ENCODE assay signal across 1 cellular context in the genomic region with DNA sequence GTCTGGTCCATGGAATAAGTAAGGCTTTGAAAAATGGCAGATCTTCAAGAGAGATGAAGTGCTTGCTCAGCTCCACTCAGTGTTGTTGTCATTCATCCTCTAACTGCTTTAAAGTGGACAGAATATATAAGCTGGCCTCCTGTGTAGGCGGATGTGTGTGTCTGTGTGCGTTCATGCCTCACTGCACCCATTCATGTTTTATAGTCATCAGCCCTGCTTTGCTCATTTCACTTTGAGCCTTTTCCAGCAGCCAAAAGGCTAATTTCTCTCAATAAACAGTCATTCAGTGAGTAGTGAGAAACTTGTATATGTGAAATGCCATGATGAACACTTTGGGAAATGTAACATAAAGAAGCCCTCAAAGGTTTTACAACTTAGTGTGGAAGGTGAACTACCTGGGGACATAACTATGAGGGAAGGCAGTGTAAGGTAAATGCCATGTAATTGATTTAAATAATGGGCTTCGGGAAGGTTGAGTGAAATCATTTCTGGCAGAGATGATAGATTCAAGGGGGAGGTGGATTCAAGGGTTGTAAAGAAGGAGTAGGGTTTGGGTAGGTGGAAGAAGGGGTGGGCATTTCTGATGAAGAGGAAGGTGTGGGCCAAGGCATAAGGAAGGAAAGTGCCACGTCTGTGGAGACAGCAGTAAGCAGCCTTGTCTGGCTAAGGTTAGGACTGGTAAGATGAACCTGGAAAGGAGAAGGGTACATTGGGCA.
TF ChIP-seq lines count a peak whose summit lies in the region.

No MANE protein-coding gene starts in this region.

TF ChIP-seq in GM12878, 131 proteins besides CTCF, POLR2A, EP300 and RAD21 (continued from another document):
- TF ChIP-seq, protein P1, sequence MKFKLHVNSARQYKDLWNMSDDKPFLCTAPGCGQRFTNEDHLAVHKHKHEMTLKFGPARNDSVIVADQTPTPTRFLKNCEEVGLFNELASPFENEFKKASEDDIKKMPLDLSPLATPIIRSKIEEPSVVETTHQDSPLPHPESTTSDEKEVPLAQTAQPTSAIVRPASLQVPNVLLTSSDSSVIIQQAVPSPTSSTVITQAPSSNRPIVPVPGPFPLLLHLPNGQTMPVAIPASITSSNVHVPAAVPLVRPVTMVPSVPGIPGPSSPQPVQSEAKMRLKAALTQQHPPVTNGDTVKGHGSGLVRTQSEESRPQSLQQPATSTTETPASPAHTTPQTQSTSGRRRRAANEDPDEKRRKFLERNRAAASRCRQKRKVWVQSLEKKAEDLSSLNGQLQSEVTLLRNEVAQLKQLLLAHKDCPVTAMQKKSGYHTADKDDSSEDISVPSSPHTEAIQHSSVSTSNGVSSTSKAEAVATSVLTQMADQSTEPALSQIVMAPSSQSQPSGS (IDR thresholded peaks at IDR 0.05; ENCODE audit: low read length): peak; percentile 26; the same call in 1 of the 2 replicates
- TF ChIP-seq PAX5 (IDR thresholded peaks at IDR 0.05; ENCODE audit: borderline replicate concordance, low read depth, low read length): peak; percentile 95
- TF ChIP-seq CREM (IDR thresholded peaks at IDR 0.05; ENCODE audit: low read depth): peak; percentile 58; the same call in 1 of the 2 replicates
- TF ChIP-seq YY1 (IDR thresholded peaks at IDR 0.05; ENCODE audit: low read depth, low read length): no peak
- TF ChIP-seq EGR1 (IDR thresholded peaks at IDR 0.05; ENCODE audit: borderline replicate concordance in 1 of 2, low read depth in 2 of 2, low read length in 2 of 2): 0 out of 3 replicates have a peak, but pooled peaks of 1 of the 2 experiments have one; percentile 16
- no peak for TF ChIP-seq KDM1A (IDR thresholded peaks at IDR 0.05; ENCODE audit: borderline replicate concordance)
- peak; percentile 83 for TF ChIP-seq TCF7 (IDR thresholded peaks at IDR 0.05; ENCODE audit: borderline replicate concordance)
- peak; percentile 68; the same call in 1 of the 2 replicates for TF ChIP-seq IRF4 (IDR thresholded peaks at IDR 0.05; ENCODE audit: low read depth, low read length)
- TF ChIP-seq, protein P2, sequence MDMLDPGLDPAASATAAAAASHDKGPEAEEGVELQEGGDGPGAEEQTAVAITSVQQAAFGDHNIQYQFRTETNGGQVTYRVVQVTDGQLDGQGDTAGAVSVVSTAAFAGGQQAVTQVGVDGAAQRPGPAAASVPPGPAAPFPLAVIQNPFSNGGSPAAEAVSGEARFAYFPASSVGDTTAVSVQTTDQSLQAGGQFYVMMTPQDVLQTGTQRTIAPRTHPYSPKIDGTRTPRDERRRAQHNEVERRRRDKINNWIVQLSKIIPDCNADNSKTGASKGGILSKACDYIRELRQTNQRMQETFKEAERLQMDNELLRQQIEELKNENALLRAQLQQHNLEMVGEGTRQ (IDR thresholded peaks at IDR 0.05; ENCODE audit: borderline replicate concordance, low read depth, low read length): no peak
- peak; percentile 58; the same call in 1 of the 2 replicates for TF ChIP-seq BCL11A (IDR thresholded peaks at IDR 0.05; ENCODE audit: low read depth, low read length)
- no peak for TF ChIP-seq MYB (IDR thresholded peaks at IDR 0.05; ENCODE audit: borderline replicate concordance, low read depth, low read length)
- no peak for TF ChIP-seq SMAD1 (IDR thresholded peaks at IDR 0.05; ENCODE audit: low read depth, partially characterized antibody)
- no peak for TF ChIP-seq MEF2A (IDR thresholded peaks at IDR 0.05; ENCODE audit: insufficient read depth, low read depth, low read length)
- no peak for TF ChIP-seq FOXM1 (IDR thresholded peaks at IDR 0.05; ENCODE audit: low read depth, low read length)
- no peak for TF ChIP-seq MEF2B (IDR thresholded peaks at IDR 0.05; ENCODE audit: partially characterized antibody, poor library complexity, severe bottlenecking)
- TF ChIP-seq NFIC (IDR thresholded peaks at IDR 0.05; ENCODE audit: low read depth, low read length): peak; percentile 80
- TF ChIP-seq JUNB (IDR thresholded peaks at IDR 0.05): peak; percentile 82
- TF ChIP-seq, protein P3, sequence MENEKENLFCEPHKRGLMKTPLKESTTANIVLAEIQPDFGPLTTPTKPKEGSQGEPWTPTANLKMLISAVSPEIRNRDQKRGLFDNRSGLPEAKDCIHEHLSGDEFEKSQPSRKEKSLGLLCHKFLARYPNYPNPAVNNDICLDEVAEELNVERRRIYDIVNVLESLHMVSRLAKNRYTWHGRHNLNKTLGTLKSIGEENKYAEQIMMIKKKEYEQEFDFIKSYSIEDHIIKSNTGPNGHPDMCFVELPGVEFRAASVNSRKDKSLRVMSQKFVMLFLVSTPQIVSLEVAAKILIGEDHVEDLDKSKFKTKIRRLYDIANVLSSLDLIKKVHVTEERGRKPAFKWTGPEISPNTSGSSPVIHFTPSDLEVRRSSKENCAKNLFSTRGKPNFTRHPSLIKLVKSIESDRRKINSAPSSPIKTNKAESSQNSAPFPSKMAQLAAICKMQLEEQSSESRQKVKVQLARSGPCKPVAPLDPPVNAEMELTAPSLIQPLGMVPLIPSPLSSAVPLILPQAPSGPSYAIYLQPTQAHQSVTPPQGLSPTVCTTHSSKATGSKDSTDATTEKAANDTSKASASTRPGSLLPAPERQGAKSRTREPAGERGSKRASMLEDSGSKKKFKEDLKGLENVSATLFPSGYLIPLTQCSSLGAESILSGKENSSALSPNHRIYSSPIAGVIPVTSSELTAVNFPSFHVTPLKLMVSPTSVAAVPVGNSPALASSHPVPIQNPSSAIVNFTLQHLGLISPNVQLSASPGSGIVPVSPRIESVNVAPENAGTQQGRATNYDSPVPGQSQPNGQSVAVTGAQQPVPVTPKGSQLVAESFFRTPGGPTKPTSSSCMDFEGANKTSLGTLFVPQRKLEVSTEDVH (IDR thresholded peaks at IDR 0.05; ENCODE audit: low read depth, partially characterized antibody): no peak
- TF ChIP-seq SPI1 (IDR thresholded peaks at IDR 0.05; ENCODE audit: borderline replicate concordance, insufficient read depth, low read depth, low read length): no peak
- no peak for TF ChIP-seq HDGF (IDR thresholded peaks at IDR 0.05)
- TF ChIP-seq CREB1 (IDR thresholded peaks at IDR 0.05; ENCODE audit: low read depth): peak; percentile 46; the same call in 1 of the 2 replicates
